8 cellular contexts compared by ENCODE assay signal in the genomic region with DNA sequence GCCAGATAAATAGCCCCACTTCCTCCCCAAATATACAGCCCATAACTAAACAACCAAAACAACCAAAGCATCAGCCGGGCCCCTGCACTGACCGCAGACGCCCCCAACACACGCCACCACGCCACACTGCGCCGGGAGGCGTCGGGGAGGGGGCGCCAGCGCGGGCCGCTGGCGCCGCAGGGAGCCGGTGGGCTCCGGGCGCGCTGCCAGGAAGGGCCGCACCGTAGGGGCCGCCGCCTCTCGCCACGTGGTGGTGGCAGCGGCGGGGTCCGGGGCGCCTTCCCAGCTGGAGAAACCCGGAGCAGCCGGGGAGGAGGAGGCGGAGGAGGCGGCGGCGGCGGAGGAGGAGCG. TPM values are rescaled to one million over a fixed set of nuclear protein-coding genes. Genes with fewer than 3 reads are reported as not detected.
DNase-seq lines count a peak whose midpoint lies in the region; ATAC-seq and TF ChIP-seq lines count a peak whose summit lies in the region.

No MANE protein-coding gene starts in this region.

- no peak for TF ChIP-seq POLR2A in erythroblast (IDR thresholded peaks at IDR 0.05; ENCODE audit: low read length)

- no peaks in the 10 kb centered on the region for H3K9me3 Mint-ChIP-seq in Calu3 (ENCODE audit: low read depth, unreplicated experiment)
- no peaks in the 10 kb centered on the region for H3K9me3 Mint-ChIP-seq in naive thymus-derived CD8-positive, alpha-beta T cell

- ATAC-seq in naive thymus-derived CD8-positive, alpha-beta T cell, result peak; percentile 12 to 41
- ATAC-seq in HG03439 (IDR thresholded peaks at IDR 0.05; ENCODE audit: unreplicated experiment), result no peak

- CTCF ChIA-PET in Calu3 (lab: Charles Lee), result interaction anchor here (0.6 to 1.5 kb wide), 3 partner anchors 24 to 142 kb away, joined by 3 to 7 read pairs (median 6); no protein-coding TSS in a partner anchor

- H3K36me3 Mint-ChIP-seq in Calu3 (ENCODE audit: insufficient read depth, unreplicated experiment), result peaks cover 44% of the 10 kb centered on the region
- H3K36me3 Mint-ChIP-seq in naive thymus-derived CD8-positive, alpha-beta T cell, result no peaks in the 10 kb centered on the region

- POLR2A ChIA-PET in naive thymus-derived CD8-positive, alpha-beta T cell (lab: Charles Lee), result interaction anchor here (1.1 to 1.8 kb wide), 4 partner anchors 10 to 44 kb away, joined by 3 to 10 read pairs (median 4); partner anchors contain the start of gene KPNB1

- H3K4me3 Mint-ChIP-seq in Calu3 (ENCODE audit: low read depth, unreplicated experiment), result peak overlapping the region; percentile 86
- H3K4me3 Mint-ChIP-seq in naive thymus-derived CD8-positive, alpha-beta T cell, result peak overlapping the region; percentile 85 to 93 (median 90)

- H3K27ac ChIP-seq in coronary artery, result peak overlapping the region in 1 of 2 donors; percentile 87

- no TSS peak for BruUV-seq in Calu3 (replicated peaks; lab: Mats Ljungman, UMichigan)

- peaks cover 26% of the 10 kb centered on the region for H3K4me1 Mint-ChIP-seq in Calu3 (ENCODE audit: low read depth, unreplicated experiment)
- H3K4me1 Mint-ChIP-seq in naive thymus-derived CD8-positive, alpha-beta T cell, result peaks cover 21 to 34% (median 27%) of the 10 kb centered on the region in 4 donors

- H3K27ac Mint-ChIP-seq in Calu3 (ENCODE audit: unreplicated experiment), result peak overlapping the region; percentile 93
- peak overlapping the region in 8 of 10 donors; percentile 37 to 85 (median 80) for H3K27ac Mint-ChIP-seq in naive thymus-derived CD8-positive, alpha-beta T cell

- DNase-seq in Calu3, result no peak
- DNase-seq in NCI-H2171 (lab: John Stamatoyannopoulos, UW), result peak; percentile 73
- DNase-seq in coronary artery (ENCODE audit: low spot score), result no peak
- peak in 1 of 10 donors; percentile 40 for DNase-seq in naive thymus-derived CD8-positive, alpha-beta T cell
- DNase-seq in stimulated activated CD8-positive, alpha-beta memory T cell treated with anti-CD3 and anti-CD28 coated beads, Interleukin-4, amount 100 ng/mL, for 48 hours, result no peak
- DNase-seq in T-helper 9 cell, result no peak
- no peak for DNase-seq in erythroblast (lab: John Stamatoyannopoulos, UW)

- no peak for TF ChIP-seq CTCF in Calu3 (IDR thresholded peaks at IDR 0.05; ENCODE audit: unreplicated experiment)
- TF ChIP-seq CTCF in coronary artery (IDR thresholded peaks at IDR 0.05), result no peak

- intact Hi-C loops in Calu3 (cut with micrococcal nuclease; ENCODE audit: unreplicated experiment), result no loop called here

- peak overlapping the region; percentile 83 for H3K4me3 ChIP-seq in coronary artery

- H3K27me3 Mint-ChIP-seq in Calu3 (ENCODE audit: unreplicated experiment), result peaks cover 48% of the 10 kb centered on the region
- no peaks in the 10 kb centered on the region for H3K27me3 Mint-ChIP-seq in naive thymus-derived CD8-positive, alpha-beta T cell

RNA-seq across cellular contexts. Expression of gene TBKBP1, which starts 0.3 kb away (rescaled TPM):
- 6.4 and 6.5 TPM in 2 replicates for total RNA-seq in Calu3 (2022)
- total RNA-seq in naive thymus-derived CD8-positive, alpha-beta T cell, result 1 to 10 TPM; 1.4 to 3.1 TPM
- under 1 TPM in 2 of 3 donors, not detected in 1; 0.07 to 0.59 TPM for polyA plus RNA-seq in naive thymus-derived CD8-positive, alpha-beta T cell

RNA-seq across cellular contexts. Expression of gene TBX21, which starts 39.4 kb away (rescaled TPM):
- not detected in 2 replicates for total RNA-seq in Calu3 (2022)
- total RNA-seq in naive thymus-derived CD8-positive, alpha-beta T cell, result 1 to 10 TPM; 1.6 to 2.1 TPM
- polyA plus RNA-seq in naive thymus-derived CD8-positive, alpha-beta T cell, result 10 to 100 TPM in 1 of 3 donors, 1 to 10 TPM in 1, under 1 TPM in 1; 0.42 to 27.4 (median 1.3) TPM

RNA-seq across cellular contexts. Expression of gene KPNB1, which starts 43.9 kb away (rescaled TPM):
- 511 and 538 TPM in 2 replicates for total RNA-seq in Calu3 (2022)
- 100 to 1,000 TPM; 217 to 252 TPM for total RNA-seq in naive thymus-derived CD8-positive, alpha-beta T cell
- polyA plus RNA-seq in naive thymus-derived CD8-positive, alpha-beta T cell, result 10 to 100 TPM; 22.8 to 32.2 (median 25.7) TPM
